8 cellular contexts compared by ENCODE assay signal in the genomic region with DNA sequence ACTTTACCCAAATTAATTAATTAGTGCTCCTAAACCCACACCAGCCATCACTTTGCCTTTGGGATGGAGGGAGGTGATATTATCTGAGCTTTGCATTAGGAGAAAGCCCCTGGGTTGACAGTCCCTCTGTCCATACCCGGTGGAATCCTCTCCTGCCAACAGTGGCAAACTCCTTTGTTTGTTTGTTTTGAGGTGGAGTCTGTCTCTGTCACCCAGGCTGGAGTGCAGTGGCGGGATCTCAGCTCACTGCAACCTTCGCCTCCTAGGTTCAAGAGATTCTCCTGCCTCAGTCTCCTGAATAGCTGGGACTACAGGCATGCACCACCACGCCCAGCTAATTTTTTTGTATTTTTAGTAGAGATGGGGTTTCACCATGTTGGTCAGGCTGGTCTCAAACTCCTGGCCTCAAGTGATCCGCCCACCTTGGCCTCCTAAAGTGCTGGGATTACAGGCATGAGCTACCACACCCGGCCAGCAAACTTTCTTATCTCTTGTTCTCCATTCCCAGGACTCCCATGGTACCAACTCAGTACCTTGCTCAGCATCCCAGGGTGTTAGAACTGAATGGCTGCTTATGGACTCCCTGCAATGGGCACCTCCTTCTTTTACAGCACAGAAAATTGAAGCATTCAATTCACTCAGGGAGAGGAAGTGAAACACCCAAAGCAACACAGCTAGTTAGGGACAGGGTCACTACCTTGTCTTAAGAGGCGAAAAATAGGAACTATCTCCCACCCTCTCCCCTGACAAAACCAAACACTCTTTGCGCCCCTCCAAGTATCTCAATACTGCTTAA. TPM values are rescaled to one million over a fixed set of nuclear protein-coding genes. Genes with fewer than 3 reads are reported as not detected.
A peak's percentile ranks its signal among the peaks of the same experiment; 100 is the strongest.
DNase-seq lines count a peak whose midpoint lies in the region; ATAC-seq, FAIRE-seq and TF ChIP-seq lines count a peak whose summit lies in the region.
"Not testable (repeated sequence)": the region's sequence is repeated elsewhere in the genome, so short reads cannot be mapped to it uniquely, and the experiment has no call there.

No MANE protein-coding gene starts in this region.

- WGBS in upper lobe of left lung, 2 donors, result 75 to 89% methylated on average over 8 of the region's 8 CpGs

- CTCF ChIA-PET in activated CD4-positive, alpha-beta memory T cell treated with anti-CD3 and anti-CD28 coated beads for 36 hours (lab: Charles Lee), result interaction anchor here (1.0 to 1.8 kb wide), 6 partner anchors 8 to 195 kb away, joined by 3 to 6 read pairs (median 4); no protein-coding TSS in a partner anchor

- H3K9me3 Mint-ChIP-seq in activated CD4-positive, alpha-beta memory T cell treated with anti-CD3 and anti-CD28 coated beads for 36 hours; natural killer cell treated with Interleukin-12 subunit alpha and Interleukin-12 subunit beta and Interleukin-15 and Interleukin-18, amount 100 ng/mL, for 72 hours: not testable (repeated sequence)

- intact Hi-C loops in activated CD4-positive, alpha-beta memory T cell treated with anti-CD3 and anti-CD28 coated beads for 36 hours (cut with micrococcal nuclease), result loop anchor here (5.0 to 10.0 kb wide), 3 partner anchors 35 to 452 kb away; no protein-coding TSS in a partner anchor

- peak; percentile 32 for ATAC-seq in GM21515 (IDR thresholded peaks at IDR 0.05; ENCODE audit: unreplicated experiment)
- peak; percentile 25 for ATAC-seq in HG03066 (IDR thresholded peaks at IDR 0.05; ENCODE audit: low read depth, unreplicated experiment)
- not testable (repeated sequence) for ATAC-seq in natural killer cell treated with Interleukin-12 subunit alpha and Interleukin-12 subunit beta and Interleukin-15 and Interleukin-18, amount 100 ng/mL, for 72 hours; upper lobe of left lung (ENCODE audit: low FRiP score in 2 of 2)

- not testable (repeated sequence) for TF ChIP-seq POLR2A in upper lobe of left lung (IDR thresholded peaks at IDR 0.05)

- not testable (repeated sequence) for H3K4me3 ChIP-seq in effector memory CD4-positive, alpha-beta T cell (ENCODE audit: insufficient read depth, low read depth, low read length, poor library complexity, severe bottlenecking); upper lobe of left lung

- H3K36me3 Mint-ChIP-seq in activated CD4-positive, alpha-beta memory T cell treated with anti-CD3 and anti-CD28 coated beads for 36 hours; natural killer cell treated with Interleukin-12 subunit alpha and Interleukin-12 subunit beta and Interleukin-15 and Interleukin-18, amount 100 ng/mL, for 72 hours: not testable (repeated sequence)

- H3K36me3 ChIP-seq in effector memory CD4-positive, alpha-beta T cell (ENCODE audit: control insufficient read depth, insufficient read depth, low read length); upper lobe of left lung: not testable (repeated sequence)

- H3K4me3 Mint-ChIP-seq in activated CD4-positive, alpha-beta memory T cell treated with anti-CD3 and anti-CD28 coated beads for 36 hours, result not testable (repeated sequence)
- H3K4me3 Mint-ChIP-seq in natural killer cell treated with Interleukin-12 subunit alpha and Interleukin-12 subunit beta and Interleukin-15 and Interleukin-18, amount 100 ng/mL, for 72 hours, result peak overlapping the region; percentile 95

- TF ChIP-seq EP300 in upper lobe of left lung (IDR thresholded peaks at IDR 0.05), result not testable (repeated sequence)

- POLR2A ChIA-PET in activated CD4-positive, alpha-beta memory T cell treated with anti-CD3 and anti-CD28 coated beads for 36 hours (lab: Charles Lee), result interaction anchor here (0.9 to 1.5 kb wide), 4 partner anchors 10 to 34 kb away, joined by 3 to 7 read pairs (median 4); no protein-coding TSS in a partner anchor

- peaks cover 90% of the 10 kb centered on the region for H3K4me1 ChIP-seq in effector memory CD4-positive, alpha-beta T cell (ENCODE audit: control insufficient read depth, insufficient read depth, low read length, poor library complexity, severe bottlenecking)
- H3K4me1 ChIP-seq in upper lobe of left lung, result peaks cover 29 to 54% (median 48%) of the 10 kb centered on the region in 4 donors

- peaks cover 90% of the 10 kb centered on the region for H3K4me1 Mint-ChIP-seq in activated CD4-positive, alpha-beta memory T cell treated with anti-CD3 and anti-CD28 coated beads for 36 hours (ENCODE audit: low read depth)
- H3K4me1 Mint-ChIP-seq in natural killer cell treated with Interleukin-12 subunit alpha and Interleukin-12 subunit beta and Interleukin-15 and Interleukin-18, amount 100 ng/mL, for 72 hours (ENCODE audit: low read depth in 2 of 2), result peaks cover 77 to 89% of the 10 kb centered on the region in 2 donors

- DNase-seq in GM18507 (ENCODE audit: extremely low spot score, insufficient read length, low read depth); activated CD4-positive, alpha-beta memory T cell treated with anti-CD3 and anti-CD28 coated beads for 36 hours; effector memory CD4-positive, alpha-beta T cell; natural killer cell treated with Interleukin-12 subunit alpha and Interleukin-12 subunit beta and Interleukin-15 and Interleukin-18, amount 100 ng/mL, for 72 hours (ENCODE audit: low spot score); upper lobe of left lung: not testable (repeated sequence)
- DNase-seq in NAMALWA (ENCODE audit: low spot score), result peak; percentile 86

- TF ChIP-seq CTCF in upper lobe of left lung (IDR thresholded peaks at IDR 0.05), result not testable (repeated sequence)

- H3K9me3 ChIP-seq in effector memory CD4-positive, alpha-beta T cell (ENCODE audit: control insufficient read depth, low read length); upper lobe of left lung: not testable (repeated sequence)

- H3K27ac Mint-ChIP-seq in activated CD4-positive, alpha-beta memory T cell treated with anti-CD3 and anti-CD28 coated beads for 36 hours, result peak overlapping the region; percentile 93
- peak overlapping the region; percentile 93 to 97 for H3K27ac Mint-ChIP-seq in natural killer cell treated with Interleukin-12 subunit alpha and Interleukin-12 subunit beta and Interleukin-15 and Interleukin-18, amount 100 ng/mL, for 72 hours

- H3K27me3 ChIP-seq in effector memory CD4-positive, alpha-beta T cell (replicated peaks; ENCODE audit: control insufficient read depth, insufficient read depth, low read length, poor library complexity, severe bottlenecking); upper lobe of left lung: not testable (repeated sequence)

- H3K27me3 Mint-ChIP-seq in activated CD4-positive, alpha-beta memory T cell treated with anti-CD3 and anti-CD28 coated beads for 36 hours; natural killer cell treated with Interleukin-12 subunit alpha and Interleukin-12 subunit beta and Interleukin-15 and Interleukin-18, amount 100 ng/mL, for 72 hours: not testable (repeated sequence)

- H3K27ac ChIP-seq in effector memory CD4-positive, alpha-beta T cell (ENCODE audit: insufficient read depth, low read length, poor library complexity, severe bottlenecking), result peak overlapping the region; percentile 99
- H3K27ac ChIP-seq in upper lobe of left lung, result peak overlapping the region in 3 of 4 donors; percentile 35 to 91 (median 69)

- FAIRE-seq in GM18507 (lab: Jason Lieb, UNC), result peak; percentile 90

RNA-seq across cellular contexts. Expression of gene PDCD4, which starts 4.5 kb away (rescaled TPM):
- total RNA-seq in activated CD4-positive, alpha-beta memory T cell treated with anti-CD3 and anti-CD28 coated beads for 36 hours, result 100 to 1,000 TPM; 123 to 141 TPM
- 10 to 100 TPM; 36.7 to 48.6 TPM for total RNA-seq in natural killer cell treated with Interleukin-12 subunit alpha and Interleukin-12 subunit beta and Interleukin-15 and Interleukin-18, amount 100 ng/mL, for 72 hours
- total RNA-seq in upper lobe of left lung, result 100 to 1,000 TPM in 1 of 6 donors, 10 to 100 TPM in 5; 38.0 to 129 (median 57.1) TPM

RNA-seq across cellular contexts. Expression of gene BBIP1, which starts 51.8 kb away (rescaled TPM):
- 10 to 100 TPM; 36.4 to 43.9 TPM for total RNA-seq in activated CD4-positive, alpha-beta memory T cell treated with anti-CD3 and anti-CD28 coated beads for 36 hours
- total RNA-seq in natural killer cell treated with Interleukin-12 subunit alpha and Interleukin-12 subunit beta and Interleukin-15 and Interleukin-18, amount 100 ng/mL, for 72 hours, result 10 to 100 TPM; 29.0 to 33.2 TPM
- total RNA-seq in upper lobe of left lung, result 10 to 100 TPM in 5 of 6 donors, 1 to 10 TPM in 1; 3.4 to 27.4 (median 19.4) TPM

RNA-seq across cellular contexts. Expression of gene SHOC2, which starts 52.2 kb away (rescaled TPM):
- 10 to 100 TPM; 30.7 to 32.5 TPM for total RNA-seq in activated CD4-positive, alpha-beta memory T cell treated with anti-CD3 and anti-CD28 coated beads for 36 hours
- total RNA-seq in natural killer cell treated with Interleukin-12 subunit alpha and Interleukin-12 subunit beta and Interleukin-15 and Interleukin-18, amount 100 ng/mL, for 72 hours, result 10 to 100 TPM; 56.4 to 76.5 TPM
- 100 to 1,000 TPM in 1 of 6 donors, 10 to 100 TPM in 5; 24.2 to 117 (median 41.6) TPM for total RNA-seq in upper lobe of left lung
